13 cellular contexts compared by ENCODE assay signal in the genomic region with DNA sequence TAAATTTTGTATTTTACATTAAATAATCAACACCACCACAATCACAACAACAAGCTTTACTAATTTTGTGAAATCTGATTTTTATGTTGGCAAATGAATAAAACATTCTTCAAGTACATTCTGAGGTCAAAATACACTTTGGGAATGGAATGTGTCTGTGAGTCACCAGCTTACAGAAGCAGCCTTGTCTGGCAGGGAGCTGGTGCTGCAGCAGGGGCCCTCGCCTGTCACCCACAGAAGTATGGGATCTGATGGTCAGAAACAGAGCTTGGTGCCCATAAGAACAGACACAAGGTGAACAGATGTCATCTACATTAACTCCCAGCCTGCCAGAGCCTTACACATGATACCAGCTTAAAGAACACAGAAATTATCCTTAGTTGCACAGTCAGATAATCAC.
DNase-seq lines count a peak whose midpoint lies in the region; ATAC-seq, FAIRE-seq and TF ChIP-seq lines count a peak whose summit lies in the region.
"Had no signal": no experiment of that assay in that cellular context is flagged by ENCODE, and none has a peak within 500 bp of the region (broad histone marks: within the 10 kb centered on the region; RNA-seq: fewer than 3 reads in every experiment).

No MANE protein-coding gene starts in this region.

- no peak for TF ChIP-seq CTCF in Calu3 (IDR thresholded peaks at IDR 0.05; ENCODE audit: unreplicated experiment)
- no peak for TF ChIP-seq CTCF in epithelial cell of proximal tubule (conservative IDR thresholded peaks at IDR 0.05; ENCODE audit: low read depth, low read length)
- no peak for TF ChIP-seq CTCF in Peyer's patch (IDR thresholded peaks at IDR 0.05)

- no peak overlapping the region for H3K18ac ChIP-seq in mesendoderm (ENCODE audit: low read length)

- H2BK120ac ChIP-seq in mesendoderm (ENCODE audit: low read depth, low read length): no peak overlapping the region

- no peaks in the 10 kb centered on the region for H3K79me1 ChIP-seq in mesendoderm (ENCODE audit: low read length)

- WGBS in mesendoderm (ENCODE audit: extremely low coverage, insufficient coverage, low lambda C conversion rate): no CpG with 5 or more reads among the region's 1 CpG

- no peak overlapping the region for H4K8ac ChIP-seq in mesendoderm (ENCODE audit: low read depth, low read length)

- H3K36me3 ChIP-seq in mesendoderm (ENCODE audit: control insufficient read depth, insufficient read depth, low read length) (no peaks in the 10 kb centered on the region), Peyer's patch (no peaks in the 10 kb centered on the region)

- CTCF ChIA-PET in Calu3 (lab: Charles Lee): interaction anchor here (0.6 kb wide), 2 partner anchors 139 to 250 kb away, joined by 3 to 5 read pairs; no protein-coding TSS in a partner anchor
- CTCF ChIA-PET in activated CD8-positive, alpha-beta T cell treated with anti-CD3 and anti-CD28 coated beads, Interleukin-2, amount 10 ng/mL, durations not matched to agents 7 days and 5 days (lab: Charles Lee): no interaction called here

- no peaks in the 10 kb centered on the region for H3K79me2 ChIP-seq in mesendoderm (ENCODE audit: control insufficient read depth, insufficient read depth, low read length)
- H3K79me2 ChIP-seq: parathyroid adenoma had no signal

- no peak overlapping the region for H3K9ac ChIP-seq in mesendoderm (ENCODE audit: low read length)
- H3K9ac ChIP-seq: parathyroid adenoma had no signal

- no peak overlapping the region for H3K4me3 Mint-ChIP-seq in Calu3 (ENCODE audit: low read depth, unreplicated experiment)
- H3K4me3 Mint-ChIP-seq in activated CD8-positive, alpha-beta T cell treated with anti-CD3 and anti-CD28 coated beads, Interleukin-2, amount 10 ng/mL, durations not matched to agents 7 days and 5 days: no peak overlapping the region
- H3K4me3 Mint-ChIP-seq: CD4-positive, alpha-beta T cell had no signal

- no peaks in the 10 kb centered on the region for H3K9me3 ChIP-seq in Peyer's patch

- no peak overlapping the region for H3K27ac Mint-ChIP-seq in Calu3 (ENCODE audit: unreplicated experiment)
- H3K27ac Mint-ChIP-seq in activated CD8-positive, alpha-beta T cell treated with anti-CD3 and anti-CD28 coated beads, Interleukin-2, amount 10 ng/mL, durations not matched to agents 7 days and 5 days: no peak overlapping the region
- H3K27ac Mint-ChIP-seq: CD4-positive, alpha-beta T cell had no signal

- H3K4me3 ChIP-seq in epithelial cell of proximal tubule (ENCODE audit: low read depth, low read length): no peak overlapping the region
- H3K4me3 ChIP-seq in mesendoderm (ENCODE audit: low read length): no peak overlapping the region
- H3K4me3 ChIP-seq in Peyer's patch: no peak overlapping the region

- TF ChIP-seq POLR2A in Peyer's patch (IDR thresholded peaks at IDR 0.05): no peak

- no peak overlapping the region for H3K4me2 ChIP-seq in mesendoderm (ENCODE audit: low read length)

- no peak overlapping the region for H3K56ac ChIP-seq in mesendoderm (ENCODE audit: low read length)

- H3K27ac ChIP-seq in mesendoderm (ENCODE audit: low read depth, low read length) (no peak overlapping the region), Peyer's patch (no peak overlapping the region)
- H3K27ac ChIP-seq: parathyroid adenoma had no signal

- BruUV-seq in Calu3 (replicated peaks; lab: Mats Ljungman, UMichigan): no TSS peak

- H3K9me3 Mint-ChIP-seq in Calu3 (ENCODE audit: low read depth, unreplicated experiment): no peaks in the 10 kb centered on the region
- H3K9me3 Mint-ChIP-seq in activated CD8-positive, alpha-beta T cell treated with anti-CD3 and anti-CD28 coated beads, Interleukin-2, amount 10 ng/mL, durations not matched to agents 7 days and 5 days (ENCODE audit: insufficient read depth): no peaks in the 10 kb centered on the region
- H3K9me3 Mint-ChIP-seq: CD4-positive, alpha-beta T cell had no signal

- no peak overlapping the region for H3K4ac ChIP-seq in mesendoderm (ENCODE audit: low read depth, low read length)

- H3K27me3 ChIP-seq in mesendoderm (ENCODE audit: insufficient read depth, low read length, poor library complexity) (no peaks in the 10 kb centered on the region), Peyer's patch (no peaks in the 10 kb centered on the region)

- DNase-seq in Calu3 (peak; percentile 38), RCC 7860 (ENCODE audit: low spot score) (peak; percentile 26), epithelial cell of proximal tubule (ENCODE audit: low read depth) (peak; percentile 12), mesendoderm (peak; percentile 69), Peyer's patch (no peak), GF-D8 (lab: John Stamatoyannopoulos, UW) (no peak)
- DNase-seq in activated CD8-positive, alpha-beta T cell treated with anti-CD3 and anti-CD28 coated beads, Interleukin-2, amount 10 ng/mL, durations not matched to agents 7 days and 5 days: no peak
- DNase-seq in activated CD4-positive, alpha-beta T cell treated with anti-CD3 and anti-CD28 coated beads for 1 hour: no peak
- DNase-seq: activated CD8-positive, alpha-beta memory T cell treated with anti-CD3 and anti-CD28 coated beads, Interleukin-2, amount 50 U/mL, for 4 hours; CD4-positive, alpha-beta T cell; NCI-H1417; T1000 had no signal

- ATAC-seq in activated CD8-positive, alpha-beta T cell treated with anti-CD3 and anti-CD28 coated beads, Interleukin-2, amount 10 ng/mL, durations not matched to agents 7 days and 5 days: no peak

- no peaks in the 10 kb centered on the region for H3K36me3 Mint-ChIP-seq in Calu3 (ENCODE audit: insufficient read depth, unreplicated experiment)
- H3K36me3 Mint-ChIP-seq in activated CD8-positive, alpha-beta T cell treated with anti-CD3 and anti-CD28 coated beads, Interleukin-2, amount 10 ng/mL, durations not matched to agents 7 days and 5 days (ENCODE audit: low read depth): no peaks in the 10 kb centered on the region

- FAIRE-seq in RCC 7860 (lab: Jason Lieb, UNC): no peak

- POLR2A ChIA-PET in activated CD8-positive, alpha-beta T cell treated with anti-CD3 and anti-CD28 coated beads, Interleukin-2, amount 10 ng/mL, durations not matched to agents 7 days and 5 days (lab: Charles Lee): no interaction called here

- no peak overlapping the region for H2BK5ac ChIP-seq in mesendoderm (ENCODE audit: low read length)

- peaks cover 18% of the 10 kb centered on the region for H3K4me1 Mint-ChIP-seq in Calu3 (ENCODE audit: low read depth, unreplicated experiment)
- H3K4me1 Mint-ChIP-seq in activated CD8-positive, alpha-beta T cell treated with anti-CD3 and anti-CD28 coated beads, Interleukin-2, amount 10 ng/mL, durations not matched to agents 7 days and 5 days (ENCODE audit: low read depth): no peaks in the 10 kb centered on the region

- H3K23ac ChIP-seq in mesendoderm (ENCODE audit: low read length): no peak overlapping the region

- peaks cover 2% of the 10 kb centered on the region for H3K4me1 ChIP-seq in mesendoderm (ENCODE audit: control insufficient read depth, low read depth, low read length)
- no peaks in the 10 kb centered on the region for H3K4me1 ChIP-seq in Peyer's patch
- H3K4me1 ChIP-seq: parathyroid adenoma had no signal

- intact Hi-C loops in Calu3 (cut with micrococcal nuclease; ENCODE audit: unreplicated experiment): no loop called here

- no peaks in the 10 kb centered on the region for H3K27me3 Mint-ChIP-seq in Calu3 (ENCODE audit: unreplicated experiment)
- peaks cover 4% of the 10 kb centered on the region for H3K27me3 Mint-ChIP-seq in activated CD8-positive, alpha-beta T cell treated with anti-CD3 and anti-CD28 coated beads, Interleukin-2, amount 10 ng/mL, durations not matched to agents 7 days and 5 days (ENCODE audit: low read depth)

- H4K5ac ChIP-seq in mesendoderm (ENCODE audit: low read length): no peak overlapping the region

- peak overlapping the region; percentile 38 for H2BK15ac ChIP-seq in mesendoderm (replicated peaks; ENCODE audit: low read depth)

- H2AK5ac ChIP-seq in mesendoderm (ENCODE audit: low read length): no peak overlapping the region

Comparison
In these comparisons a context has a peak if more than half of its experiments do, and no peak if none do; other contexts are left out.
1. DNase-seq: peak in Calu3 (single experiment), RCC 7860 (single experiment), epithelial cell of proximal tubule (single experiment) and mesendoderm (single experiment); none in Peyer's patch (0 of 3), activated CD8-positive, alpha-beta T cell treated with anti-CD3 and anti-CD28 coated beads, Interleukin-2, amount 10 ng/mL, durations not matched to agents 7 days and 5 days (single experiment), GF-D8 (single experiment) and activated CD4-positive, alpha-beta T cell treated with anti-CD3 and anti-CD28 coated beads for 1 hour (single experiment).